In genomic region chr15:69750253-69750652, GRCh38 we compare ENCODE assay signal across 21 cellular contexts.
DNase-seq lines count a peak whose midpoint lies in the region; ATAC-seq, FAIRE-seq and TF ChIP-seq lines count a peak whose summit lies in the region.
"Had no signal": no experiment of that assay in that cellular context is flagged by ENCODE, and none has a peak within 500 bp of the region (broad histone marks: within the 10 kb centered on the region; RNA-seq: fewer than 3 reads in every experiment).

No MANE protein-coding gene starts in this region.

- no peaks in the 10 kb centered on the region for H3K9me3 ChIP-seq in T-helper 17 cell (ENCODE audit: control insufficient read depth, low read length, poor library complexity, severe bottlenecking)
- H3K9me3 ChIP-seq in gastroesophageal sphincter = peaks cover 0 to 10% (median 0%) of the 10 kb centered on the region in 3 donors

- H3K4me3 ChIP-seq in GM12865 (ENCODE audit: low read depth, low read length) = no peak overlapping the region
- H3K4me3 ChIP-seq in gastroesophageal sphincter = no peak overlapping the region
- H3K4me3 ChIP-seq: PC-9 had no signal

- TF ChIP-seq POLR2A in gastroesophageal sphincter (IDR thresholded peaks at IDR 0.05) = no peak

- FAIRE-seq in GM19239 (lab: Jason Lieb, UNC) = peak; percentile 44
- FAIRE-seq: A204.1, H54 had no signal

- DNase-seq in activated CD8-positive, alpha-beta memory T cell treated with anti-CD3 and anti-CD28 coated beads for 24 hours = peak; percentile 46
- no peak for DNase-seq in activated CD8-positive, alpha-beta memory T cell treated with anti-CD3 and anti-CD28 coated beads, Interleukin-2, amount 50 U/mL, for 48 hours
- peak; percentile 37 for DNase-seq in GM12865 (ENCODE audit: low read depth)
- no peak for DNase-seq in GM19239 (ENCODE audit: insufficient read length, low spot score)
- no peak for DNase-seq in T-helper 17 cell
- DNase-seq in activated CD4-positive, CD25-positive, alpha-beta regulatory T cell (lab: John Stamatoyannopoulos, UW) = no peak
- DNase-seq: Calu3; CD8-positive, alpha-beta memory T cell; DMS153; NCI-H1092; NCI-H1436 treated with DMSO at 0.1 percent for 48 hours; NCI-H2029; NCI-H2227 treated with DMSO at 0.1 percent for 48 hours; NCI-H510A; PC-9; SIG-M5 had no signal

- no peak overlapping the region for H3K4me3 Mint-ChIP-seq in T-helper 17 cell
- H3K4me3 Mint-ChIP-seq: CD8-positive, alpha-beta memory T cell had no signal

- peak overlapping the region; percentile 4 for H3K27ac Mint-ChIP-seq in T-helper 17 cell

- H3K36me3 ChIP-seq in gastroesophageal sphincter = no peaks in the 10 kb centered on the region

- peaks cover 34% of the 10 kb centered on the region for H3K4me1 Mint-ChIP-seq in T-helper 17 cell

- H3K27ac ChIP-seq in gastroesophageal sphincter = no peak overlapping the region
- H3K27ac ChIP-seq: C4-2B, PC-9 had no signal

- no peak for TF ChIP-seq EP300 in gastroesophageal sphincter (IDR thresholded peaks at IDR 0.05)

- ATAC-seq in T-helper 17 cell (no peak), gastroesophageal sphincter (no peak), HG03342 (IDR thresholded peaks at IDR 0.05; ENCODE audit: unreplicated experiment) (no peak)

- H3K27me3 Mint-ChIP-seq in T-helper 17 cell = peaks cover 15% of the 10 kb centered on the region

- H3K27me3 ChIP-seq in gastroesophageal sphincter = no peaks in the 10 kb centered on the region

- no peaks in the 10 kb centered on the region for H3K4me1 ChIP-seq in gastroesophageal sphincter

- no peak for TF ChIP-seq CTCF in GM12865 (IDR thresholded peaks at IDR 0.05; ENCODE audit: insufficient read depth, low read depth, low read length, missing control alignments)
- TF ChIP-seq CTCF in gastroesophageal sphincter (IDR thresholded peaks at IDR 0.05) = no peak

- H3K36me3 Mint-ChIP-seq in T-helper 17 cell (ENCODE audit: low read depth) = peaks cover 5% of the 10 kb centered on the region

Comparison
In these comparisons a context has a peak if more than half of its experiments do, and no peak if none do; other contexts are left out.
1. DNase-seq: peak in activated CD8-positive, alpha-beta memory T cell treated with anti-CD3 and anti-CD28 coated beads for 24 hours (single experiment) and GM12865 (single experiment); none in activated CD8-positive, alpha-beta memory T cell treated with anti-CD3 and anti-CD28 coated beads, Interleukin-2, amount 50 U/mL, for 48 hours (single experiment), GM19239 (single experiment), T-helper 17 cell (0 of 3) and activated CD4-positive, CD25-positive, alpha-beta regulatory T cell (0 of 4).